ENCODE assay signal across 31 cellular contexts in genomic region chr7:45359781-45360180, GRCh38.
"Had no signal": no experiment of that assay in that cellular context is flagged by ENCODE, and none has a peak within 500 bp of the region (broad histone marks: within the 10 kb centered on the region; RNA-seq: fewer than 3 reads in every experiment).

No MANE protein-coding gene starts in this region.

- FAIRE-seq: colon had no signal

- DNase-seq: activated B cell treated with CpG ODN at 0.5 μM for 24 hours; activated CD4-positive, alpha-beta memory T cell treated with anti-CD3 and anti-CD28 coated beads for 36 hours; activated CD4-positive, alpha-beta T cell treated with anti-CD3 and anti-CD28 coated beads, Interleukin-2, amount 10 ng/mL, durations not matched to agents 24 days and 14 days; activated CD8-positive, alpha-beta memory T cell treated with anti-CD3 and anti-CD28 coated beads, Interleukin-2, amount 10 ng/mL, durations not matched to agents 7 days and 5 days; activated CD8-positive, alpha-beta memory T cell treated with anti-CD3 and anti-CD28 coated beads, Interleukin-2, amount 50 U/mL, for 4 hours; activated CD8-positive, alpha-beta T cell treated with anti-CD3 and anti-CD28 coated beads, Interleukin-2, amount 10 ng/mL, durations not matched to agents 7 days and 5 days; activated effector memory CD4-positive, alpha-beta T cell treated with anti-CD3 and anti-CD28 coated beads, Interleukin-2, amount 50 U/mL, for 16 hours; activated naive CD4-positive, alpha-beta T cell treated with anti-CD3 and anti-CD28 coated beads for 36 hours; activated naive CD8-positive, alpha-beta T cell treated with anti-CD3 and anti-CD28 coated beads for 36 hours; activated naive CD8-positive, alpha-beta T cell treated with anti-CD3 and anti-CD28 coated beads, Interleukin-2, amount 50 U/mL, for 24 hours; activated T-cell treated with anti-CD3 and anti-CD28 coated beads, Interleukin-2, amount 50 U/mL, for 1 hour; activated T-cell treated with anti-CD3 and anti-CD28 coated beads, Interleukin-2, amount 50 U/mL, for 48 hours; adrenal gland; amygdala; aorta; body of pancreas; caudate nucleus; cortex of kidney; dermis blood vessel endothelial cell; effector CD4-positive, alpha-beta T cell; effector memory CD8-positive, alpha-beta T cell; erythroblast; foreskin melanocyte; head of caudate nucleus; T-helper 17 cell; T1000; WERI-Rb-1 had no signal

- H3K9me3 ChIP-seq: body of pancreas had no signal

- H3K27me3 ChIP-seq: adrenal gland, body of pancreas, esophagus muscularis mucosa, gastroesophageal sphincter had no signal

- H3K4me3 ChIP-seq: adrenal gland, body of pancreas, esophagus muscularis mucosa, gastroesophageal sphincter had no signal

- H3K4me1 ChIP-seq: adrenal gland, body of pancreas, esophagus muscularis mucosa, gastroesophageal sphincter had no signal

- H3K27ac ChIP-seq: adrenal gland, body of pancreas, esophagus muscularis mucosa, gastroesophageal sphincter, WERI-Rb-1 had no signal

- ATAC-seq: activated CD4-positive, CD25-positive, alpha-beta regulatory T cell treated with anti-CD3 and anti-CD28 coated beads, Interleukin-2, amount 50 U/mL, for 24 hours; activated CD8-positive, alpha-beta memory T cell treated with anti-CD3 and anti-CD28 coated beads, Interleukin-2, amount 10 ng/mL, durations not matched to agents 7 days and 5 days; activated CD8-positive, alpha-beta T cell treated with anti-CD3 and anti-CD28 coated beads, Interleukin-2, amount 10 ng/mL, durations not matched to agents 7 days and 5 days; activated naive CD8-positive, alpha-beta T cell treated with anti-CD3 and anti-CD28 coated beads, Interleukin-2, amount 50 U/mL, for 24 hours; body of pancreas; effector memory CD8-positive, alpha-beta T cell; gastroesophageal sphincter; T-helper 17 cell had no signal

- H3K36me3 ChIP-seq: adrenal gland, esophagus muscularis mucosa, gastroesophageal sphincter, WERI-Rb-1 had no signal
